7 cellular contexts compared by ENCODE assay signal in the genomic region with DNA sequence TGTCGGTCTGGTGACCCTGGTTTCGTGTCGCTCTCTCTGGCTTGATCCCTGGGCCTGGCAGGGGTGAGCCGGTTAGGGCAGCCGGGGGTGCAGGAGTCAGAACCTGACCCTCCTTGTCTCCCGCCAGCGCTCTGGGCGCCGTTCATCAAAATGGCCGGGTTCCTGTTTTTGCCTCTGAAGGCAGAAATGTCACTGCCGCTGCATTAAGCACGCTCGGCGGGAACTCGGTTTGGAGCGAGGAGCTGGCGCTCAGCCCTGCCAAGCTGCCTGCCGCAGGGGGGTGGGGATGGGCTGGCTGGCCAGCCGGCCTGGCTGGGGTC.
DNase-seq lines count a peak whose midpoint lies in the region; ATAC-seq and TF ChIP-seq lines count a peak whose summit lies in the region.

No MANE protein-coding gene starts in this region.

- DNase-seq in GM23248 (no peak), PC-9 (no peak), fibroblast of lung (ENCODE audit: low read depth in 2 of 2) (no peak), retinal pigment epithelial cell (ENCODE audit: low read depth) (no peak), NCI-H345 treated with DMSO at 0.1 percent for 48 hours (lab: John Stamatoyannopoulos, UW; ENCODE audit: unreplicated experiment) (no peak)
- DNase-seq in activated CD4-positive, CD25-positive, alpha-beta regulatory T cell (lab: John Stamatoyannopoulos, UW), result no peak

- H3K27ac ChIP-seq in GM23248, result no peak overlapping the region
- no peak overlapping the region for H3K27ac ChIP-seq in PC-9
- H3K27ac ChIP-seq in fibroblast of lung (ENCODE audit: insufficient read depth, low read length), result no peak overlapping the region

- H3K9me2 ChIP-seq in GM23248 (ENCODE audit: insufficient read depth), result no peaks in the 10 kb centered on the region
- no peaks in the 10 kb centered on the region for H3K9me2 ChIP-seq in PC-9 (ENCODE audit: insufficient read depth)

- H3K36me3 ChIP-seq in GM23248 (ENCODE audit: low read depth), result no peaks in the 10 kb centered on the region
- no peaks in the 10 kb centered on the region for H3K36me3 ChIP-seq in PC-9 (ENCODE audit: low read depth)
- no peaks in the 10 kb centered on the region for H3K36me3 ChIP-seq in fibroblast of lung (ENCODE audit: control insufficient read depth, insufficient read depth, low read length)

- H3K4me1 ChIP-seq in GM23248 (ENCODE audit: insufficient read depth) (peaks cover 4% of the 10 kb centered on the region; the same call in 1 of the 2 replicates), PC-9 (replicated peaks; ENCODE audit: insufficient read depth) (peaks cover 5% of the 10 kb centered on the region), fibroblast of lung (ENCODE audit: control insufficient read depth, extremely low read depth, insufficient read depth, low read length) (peaks cover 7% of the 10 kb centered on the region)

- H3K27me3 ChIP-seq in GM23248 (replicated peaks; ENCODE audit: insufficient read depth) (no peaks in the 10 kb centered on the region), PC-9 (ENCODE audit: insufficient read depth, low read depth) (peaks cover 14% of the 10 kb centered on the region), fibroblast of lung (ENCODE audit: control insufficient read depth, insufficient read depth, low read length) (peaks cover 19% of the 10 kb centered on the region)

- H3K9me3 ChIP-seq in GM23248 (ENCODE audit: low read depth) (no peaks in the 10 kb centered on the region), PC-9 (ENCODE audit: insufficient read depth, low read depth) (no peaks in the 10 kb centered on the region), fibroblast of lung (ENCODE audit: control insufficient read depth, insufficient read depth, low read depth, low read length) (no peaks in the 10 kb centered on the region)

- H3K9ac ChIP-seq in GM23248, result peak overlapping the region; percentile 91
- H3K9ac ChIP-seq in fibroblast of lung (ENCODE audit: insufficient read depth, low read length), result no peak overlapping the region

- in situ Hi-C loops in GM23248 (cut with MboI), result no loop called here

- POLR2A ChIA-PET in PC-9 (lab: Charles Lee; ENCODE audit: unreplicated experiment), result interaction anchor here (0.6 kb wide), 1 partner anchor 51 kb away, joined by 4 read pairs; no protein-coding TSS in a partner anchor

- WGBS in GM23248 (ENCODE audit: low coverage in 1 of 2, low lambda C conversion rate in 2 of 2, missing lambda C conversion rate in 2 of 2), 2 experiments, result 28 to 32% methylated on average over 18 to 19 of the region's 19 CpGs

- TF ChIP-seq CTCF in PC-9 (conservative IDR thresholded peaks at IDR 0.05) (no peak), fibroblast of lung (conservative IDR thresholded peaks at IDR 0.05 in 1 of 2, IDR thresholded peaks at IDR 0.05 in 1 of 2; ENCODE audit: low read depth in 1 of 2, low read length in 2 of 2) (no peak), retinal pigment epithelial cell (conservative IDR thresholded peaks at IDR 0.05; ENCODE audit: low read depth, low read length) (no peak)

- H4K20me1 ChIP-seq in GM23248 (ENCODE audit: insufficient read depth) (no peaks in the 10 kb centered on the region), PC-9 (ENCODE audit: insufficient read depth) (no peaks in the 10 kb centered on the region), fibroblast of lung (ENCODE audit: control insufficient read depth, extremely low read depth, insufficient read depth, low read length) (no peaks in the 10 kb centered on the region)

- CTCF ChIA-PET in PC-9 (lab: Charles Lee), result interaction anchor here (1.0 to 1.1 kb wide), 2 partner anchors 64 kb away, joined by 3 to 6 read pairs; partner anchors contain the start of gene CXXC5

- H3F3A ChIP-seq in GM23248 (ENCODE audit: insufficient read depth), result peaks cover 9% of the 10 kb centered on the region
- H3F3A ChIP-seq in PC-9 (ENCODE audit: insufficient read depth, low read depth), result peaks cover 7% of the 10 kb centered on the region; the same call in 1 of the 2 replicates

- H3K79me2 ChIP-seq in GM23248 (ENCODE audit: insufficient read depth) (no peaks in the 10 kb centered on the region), PC-9 (ENCODE audit: low read depth) (no peaks in the 10 kb centered on the region), fibroblast of lung (ENCODE audit: control insufficient read depth, insufficient read depth, low read length) (no peaks in the 10 kb centered on the region)

- H3K4me2 ChIP-seq in GM23248 (ENCODE audit: unreplicated experiment), result peak overlapping the region; percentile 98
- H3K4me2 ChIP-seq in PC-9, result peak overlapping the region; percentile 99
- peak overlapping the region; percentile 68 for H3K4me2 ChIP-seq in fibroblast of lung (ENCODE audit: extremely low read depth, insufficient read depth, low read length)

- peak overlapping the region; percentile 75 for H3K4me3 ChIP-seq in GM23248
- peak overlapping the region; percentile 71; the same call in 1 of the 2 replicates for H3K4me3 ChIP-seq in PC-9
- peak overlapping the region in 1 of 4 experiments; percentile 53 for H3K4me3 ChIP-seq in fibroblast of lung (replicated peaks in 1 of 4; ENCODE audit: control extremely low read depth in 1 of 4, insufficient read depth in 1 of 4, low read depth in 3 of 4, low read length in 4 of 4)
- H3K4me3 ChIP-seq in retinal pigment epithelial cell (ENCODE audit: low read length), result peak overlapping the region; percentile 23

- peak overlapping the region; percentile 76; the same call in 1 of the 2 replicates for H2AFZ ChIP-seq in GM23248
- H2AFZ ChIP-seq in PC-9, result no peak overlapping the region
- H2AFZ ChIP-seq in fibroblast of lung (ENCODE audit: low read length), result no peak overlapping the region

- intact Hi-C loops in PC-9 (cut with micrococcal nuclease; ENCODE audit: unreplicated experiment), result no loop called here

- no TSS peak for BruUV-seq in PC-9 (replicated peaks; lab: Mats Ljungman, UMichigan)

- ATAC-seq in GM21717 (IDR thresholded peaks at IDR 0.05; ENCODE audit: unreplicated experiment), result no peak
